Comparison of ENCODE assay signal across 9 cellular contexts in genomic region chr2:70888389-70888924, GRCh38. TPM values are rescaled to one million over a fixed set of nuclear protein-coding genes. Genes with fewer than 3 reads are reported as not detected.
DNase-seq lines count a peak whose midpoint lies in the region; ATAC-seq and TF ChIP-seq lines count a peak whose summit lies in the region.
"Had no signal": no experiment of that assay in that cellular context is flagged by ENCODE, and none has a peak within 500 bp of the region (broad histone marks: within the 10 kb centered on the region; RNA-seq: fewer than 3 reads in every experiment).

No MANE protein-coding gene starts in this region.

- peaks cover 2% of the 10 kb centered on the region for H3K9me3 ChIP-seq in hepatocyte (ENCODE audit: low read depth)
- no peaks in the 10 kb centered on the region for H3K9me3 ChIP-seq in gastrocnemius medialis
- H3K9me3 ChIP-seq in lower lobe of right lung, result no peaks in the 10 kb centered on the region

- H4K20me1 ChIP-seq in hepatocyte (ENCODE audit: insufficient read depth, poor library complexity, severe bottlenecking), result no peaks in the 10 kb centered on the region

- ATAC-seq in gastrocnemius medialis (no peak), lower lobe of right lung (no peak), HG02870 (IDR thresholded peaks at IDR 0.05; ENCODE audit: unreplicated experiment) (no peak)

- no peak overlapping the region for H3K27ac Mint-ChIP-seq in activated CD4-positive, alpha-beta T cell treated with anti-CD3 and anti-CD28 coated beads, Interleukin-2, amount 10 ng/mL, durations not matched to agents 24 days and 14 days

- H3K27me3 Mint-ChIP-seq in activated CD4-positive, alpha-beta T cell treated with anti-CD3 and anti-CD28 coated beads, Interleukin-2, amount 10 ng/mL, durations not matched to agents 24 days and 14 days, result peaks cover 90% of the 10 kb centered on the region

- H3K4me2 ChIP-seq in hepatocyte, result peak overlapping the region; percentile 93

- H3K27ac ChIP-seq in hepatocyte, result no peak overlapping the region
- H3K27ac ChIP-seq in gastrocnemius medialis, result peak overlapping the region in 1 of 4 donors; percentile 26
- no peak overlapping the region for H3K27ac ChIP-seq in lower lobe of right lung
- H3K27ac ChIP-seq: SK-N-MC had no signal

- H3K9me2 ChIP-seq in hepatocyte (replicated peaks; ENCODE audit: insufficient read depth), result no peaks in the 10 kb centered on the region

- no peaks in the 10 kb centered on the region for H3K36me3 Mint-ChIP-seq in activated CD4-positive, alpha-beta T cell treated with anti-CD3 and anti-CD28 coated beads, Interleukin-2, amount 10 ng/mL, durations not matched to agents 24 days and 14 days (ENCODE audit: low read depth)

- H3K4me1 Mint-ChIP-seq in activated CD4-positive, alpha-beta T cell treated with anti-CD3 and anti-CD28 coated beads, Interleukin-2, amount 10 ng/mL, durations not matched to agents 24 days and 14 days, result peaks cover 23% of the 10 kb centered on the region

- H3K79me2 ChIP-seq in hepatocyte, result no peaks in the 10 kb centered on the region

- DNase-seq in activated CD4-positive, alpha-beta T cell treated with anti-CD3 and anti-CD28 coated beads, Interleukin-2, amount 10 ng/mL, durations not matched to agents 24 days and 14 days, result peak; percentile 59
- DNase-seq in activated CD4-positive, alpha-beta T cell treated with anti-CD3 and anti-CD28 coated beads, Interleukin-2, amount 50 U/mL, for 1 hour, result no peak
- DNase-seq in hepatocyte (ENCODE audit: low spot score) (no peak), gastrocnemius medialis (no peak), lower lobe of right lung (no peak), amniotic stem cell (lab: John Stamatoyannopoulos, UW) (no peak)

- 3% methylated on average over 27 of the region's 27 CpGs for WGBS in hepatocyte (ENCODE audit: low lambda C conversion rate, missing lambda C conversion rate)

- no peak for TF ChIP-seq POLR2A in gastrocnemius medialis (IDR thresholded peaks at IDR 0.05)

- H2AFZ ChIP-seq in hepatocyte, result peak overlapping the region; percentile 40

- H3K9me3 Mint-ChIP-seq in activated CD4-positive, alpha-beta T cell treated with anti-CD3 and anti-CD28 coated beads, Interleukin-2, amount 10 ng/mL, durations not matched to agents 24 days and 14 days, result no peaks in the 10 kb centered on the region

- TF ChIP-seq CTCF in WI38 (IDR thresholded peaks at IDR 0.05; ENCODE audit: low read depth, low read length) (no peak), hepatocyte (IDR thresholded peaks at IDR 0.05; ENCODE audit: poor library complexity) (no peak), gastrocnemius medialis (IDR thresholded peaks at IDR 0.05 in 4 of 5, conservative IDR thresholded peaks at IDR 0.05 in 1 of 5) (no peak), lower lobe of right lung (IDR thresholded peaks at IDR 0.05) (no peak)

- peak overlapping the region; percentile 83 for H3K4me3 Mint-ChIP-seq in activated CD4-positive, alpha-beta T cell treated with anti-CD3 and anti-CD28 coated beads, Interleukin-2, amount 10 ng/mL, durations not matched to agents 24 days and 14 days

- H3K36me3 ChIP-seq in hepatocyte (replicated peaks; ENCODE audit: insufficient read depth, low read depth), result no peaks in the 10 kb centered on the region
- H3K36me3 ChIP-seq in gastrocnemius medialis, result no peaks in the 10 kb centered on the region
- H3K36me3 ChIP-seq in lower lobe of right lung, result no peaks in the 10 kb centered on the region

- H3K4me3 ChIP-seq in WI38 (ENCODE audit: low read depth, low read length), result peak overlapping the region; percentile 22
- H3K4me3 ChIP-seq in hepatocyte, result no peak overlapping the region
- H3K4me3 ChIP-seq in gastrocnemius medialis, result peak overlapping the region; percentile 1 to 71 (median 60)
- H3K4me3 ChIP-seq in lower lobe of right lung, result no peak overlapping the region
- H3K4me3 ChIP-seq: SK-N-MC had no signal

- H3K4me1 ChIP-seq in hepatocyte (ENCODE audit: insufficient read depth) (peaks cover 15% of the 10 kb centered on the region), gastrocnemius medialis (peaks cover 14 to 21% of the 10 kb centered on the region in 2 donors), lower lobe of right lung (peaks cover 25% of the 10 kb centered on the region)

- intact Hi-C loops in activated CD4-positive, alpha-beta T cell treated with anti-CD3 and anti-CD28 coated beads, Interleukin-2, amount 10 ng/mL, durations not matched to agents 24 days and 14 days (cut with micrococcal nuclease), result loop anchor here (5.0 kb wide), 1 partner anchor 1254 kb away; no protein-coding TSS in a partner anchor
- intact Hi-C loops in gastrocnemius medialis (cut with DNase I; ENCODE audit: low total_unique reads), result no loop called here
- intact Hi-C loops in lower lobe of right lung (cut with DNase I), result no loop called here

- H3K27me3 ChIP-seq in hepatocyte (peaks cover 100% of the 10 kb centered on the region), gastrocnemius medialis (peaks cover 67 to 84% (median 69%) of the 10 kb centered on the region in 3 donors), lower lobe of right lung (ENCODE audit: low read depth) (peaks cover 96% of the 10 kb centered on the region)

- in situ Hi-C loops in gastrocnemius medialis (cut with MboI; ENCODE audit: low sequenced_read_pairs in 4 of 4), result no loop called here

RNA-seq across cellular contexts. Expression of gene VAX2, which starts 11.9 kb away (rescaled TPM):
- not detected in 2 replicates for total RNA-seq in activated CD4-positive, alpha-beta T cell treated with anti-CD3 and anti-CD28 coated beads, Interleukin-2, amount 10 ng/mL, durations not matched to agents 24 days and 14 days
- total RNA-seq in hepatocyte (0.20 and 0.52 TPM in 2 replicates), gastrocnemius medialis (1 to 10 TPM in 1 of 4 donors, under 1 TPM in 2, not detected in 1; 0.53 to 3.5 (median 0.55) TPM), lower lobe of right lung (not detected)
- polyA plus RNA-seq in hepatocyte, result 0.23 and 1.2 TPM in 2 replicates

RNA-seq across cellular contexts. Expression of gene ATP6V1B1, which starts 47.2 kb away (rescaled TPM):
- total RNA-seq in activated CD4-positive, alpha-beta T cell treated with anti-CD3 and anti-CD28 coated beads, Interleukin-2, amount 10 ng/mL, durations not matched to agents 24 days and 14 days, result not detected in 2 replicates
- total RNA-seq in hepatocyte, result 0.84 and 1.7 TPM in 2 replicates
- 2.9 and 4.0 TPM in 2 replicates for polyA plus RNA-seq in hepatocyte
- total RNA-seq in gastrocnemius medialis, result 1 to 10 TPM in 1 of 4 donors, not detected in 3; 2.3 TPM
- total RNA-seq in lower lobe of right lung, result 2.2 TPM

RNA-seq across cellular contexts. Expression of gene CD207, which starts 52.8 kb away (rescaled TPM):
- total RNA-seq in activated CD4-positive, alpha-beta T cell treated with anti-CD3 and anti-CD28 coated beads, Interleukin-2, amount 10 ng/mL, durations not matched to agents 24 days and 14 days, result not detected in 2 replicates
- not detected in 2 replicates for total RNA-seq in hepatocyte
- 0.29 TPM in 1 of 2 replicates, not detected in the other for polyA plus RNA-seq in hepatocyte
- not detected for total RNA-seq in gastrocnemius medialis
- total RNA-seq in lower lobe of right lung, result 3.0 TPM

Comparison
In these comparisons a context has a peak if more than half of its experiments do, and no peak if none do; other contexts are left out.
1. H3K4me3 ChIP-seq: peak in WI38 (single experiment) and gastrocnemius medialis (4 of 4); none in hepatocyte (single experiment) and lower lobe of right lung (single experiment).